8 cellular contexts compared by ENCODE assay signal in genomic region chr10:94362360-94363250, GRCh38. TPM values are rescaled to one million over a fixed set of nuclear protein-coding genes. Genes with fewer than 3 reads are reported as not detected.
A peak's percentile ranks its signal among the peaks of the same experiment; 100 is the strongest.
DNase-seq lines count a peak whose midpoint lies in the region; ATAC-seq, FAIRE-seq and TF ChIP-seq lines count a peak whose summit lies in the region.

NOC3L (minus strand) TSS chr10:94362939; CDS start chr10:94362838, 101 bp downstream.

- peak; percentile 99 for ATAC-seq in GM19351 (IDR thresholded peaks at IDR 0.05; ENCODE audit: unreplicated experiment)
- ATAC-seq in HG03521 (IDR thresholded peaks at IDR 0.05; ENCODE audit: unreplicated experiment) = peak; percentile 99
- peak; percentile 98 for ATAC-seq in HepG2

- peak within 1 kb of the TSS; percentile 80 for H3K4me2 ChIP-seq in HepG2 (ENCODE audit: low read depth, low read length)

- peaks cover 22% of the 10 kb centered on the region for H3K4me1 ChIP-seq in HepG2 (ENCODE audit: insufficient read depth, low read length)

- H3K9me3 ChIP-seq in HepG2 (ENCODE audit: low read length) = no peaks in the 10 kb centered on the region

- H3K27ac ChIP-seq in HepG2 (ENCODE audit: extremely low read length, insufficient read depth, low read length) = peak within 1 kb of the TSS; percentile 57

- DNase-seq in CD1c-positive myeloid dendritic cell (ENCODE audit: extremely low spot score) (peak; percentile 97), NCI-H748 treated with DMSO at 0.1 percent for 48 hours (lab: John Stamatoyannopoulos, UW) (peak; percentile 71), dermis microvascular lymphatic vessel endothelial cell (ENCODE audit: low read depth in 2 of 2) (peak; percentile 91 to 95), HepG2 (ENCODE audit: low spot score) (peak; percentile 93)
- DNase-seq in activated CD4-positive, alpha-beta T cell treated with anti-CD3 and anti-CD28 coated beads, Interleukin-2, amount 50 U/mL, for 4 hours = peak; percentile 94
- DNase-seq in stimulated activated CD4-positive, alpha-beta T cell treated with anti-CD3 and anti-CD28 coated beads, Interleukin-4, amount 100 ng/mL, for 1 hour = peak; percentile 98

- H3K4me3 ChIP-seq in HepG2 (replicated peaks in 1 of 3; ENCODE audit: insufficient read depth in 1 of 3, low read depth in 2 of 3, low read length in 3 of 3) = peak within 1 kb of the TSS; percentile 74 to 92 (median 77)

- no peaks in the 10 kb centered on the region; a peak in 2 of 5 replicates for H3K27me3 ChIP-seq in HepG2 (ENCODE audit: control insufficient read depth in 1 of 2, insufficient read depth in 2 of 2, low read length in 2 of 2)

- peak; percentile 96 for TF ChIP-seq CTCF in HepG2 (CRISPR knock-in tag; IDR thresholded peaks at IDR 0.05)

- intact Hi-C loops in HepG2 (cut with micrococcal nuclease; ENCODE audit: unreplicated experiment) = loop anchor here (1.0 kb wide), 1 partner anchor 40 kb away; the partner anchor contains the start of gene TBC1D12

- peak; percentile 86 to 87 for TF ChIP-seq POLR2A in HepG2 (IDR thresholded peaks at IDR 0.05; ENCODE audit: insufficient read depth in 1 of 2, low read depth in 2 of 2, low read length in 2 of 2)

- H3K36me3 ChIP-seq in HepG2 (replicated peaks in 1 of 2; ENCODE audit: control insufficient read depth in 1 of 2, insufficient read depth in 2 of 2, low read length in 2 of 2) = peaks cover 1 to 12% of the 10 kb centered on the region in 2 experiments; a peak in 3 of 5 replicates

- no peaks in the 10 kb centered on the region for H4K20me1 ChIP-seq in HepG2 (ENCODE audit: insufficient read depth, low read length)

- peak within 1 kb of the TSS; percentile 92 for H2AFZ ChIP-seq in HepG2 (ENCODE audit: low read length)

- 0 out of 4 replicates have a peak, but pooled peaks have one; percentile 30 to 44 for TF ChIP-seq EP300 in HepG2 (IDR thresholded peaks at IDR 0.05; ENCODE audit: low read depth in 2 of 2, low read length in 2 of 2)
- peak; percentile 74 for TF ChIP-seq EP300 in HepG2 (CRISPR knock-in tag; IDR thresholded peaks at IDR 0.05; ENCODE audit: borderline replicate concordance)

- in situ Hi-C loops in HepG2 (cut with HindIII; ENCODE audit: extremely low pct_ligation_motif_present, low pct_unique_long_range_greater_than_20kb) = loop anchor here (5.0 kb wide), 1 partner anchor 40 kb away; the partner anchor contains the start of gene TBC1D12

- H3K9ac ChIP-seq in HepG2 (ENCODE audit: insufficient read depth, low read depth, low read length) = peak within 1 kb of the TSS; percentile 77

- peak; percentile 71; the same call in 1 of the 2 replicates for TF ChIP-seq RAD21 in HepG2 (CRISPR knock-in tag; IDR thresholded peaks at IDR 0.05)

- WGBS in HepG2 (ENCODE audit: low lambda C conversion rate) = 0% methylated on average over 16 of the region's 55 CpGs

- TSS peak; percentile 75 for BruUV-seq in HepG2 (replicated peaks; lab: Mats Ljungman, UMichigan)

- CTCF ChIA-PET in HepG2 (lab: Yijun Ruan, JAX; ENCODE audit: low intra/inter-chr PET ratio, low total read pairs) = no interaction called here

- peak; percentile 92 for FAIRE-seq in HepG2 (lab: Jason Lieb, UNC)

- POLR2A ChIA-PET in HepG2 (lab: Yijun Ruan, JAX) = interaction anchor here (1.7 to 2.5 kb wide), 2 partner anchors 40 to 41 kb away, joined by 8 to 23 read pairs; partner anchors contain the start of gene TBC1D12

- peaks cover 29% of the 10 kb centered on the region for H3K79me2 ChIP-seq in HepG2 (ENCODE audit: insufficient read depth, low read length)

TF ChIP-seq in HepG2, 621 proteins besides CTCF, POLR2A, EP300 and RAD21 (continues in another document):
- TF ChIP-seq ZNF101 (CRISPR knock-in tag; IDR thresholded peaks at IDR 0.05; ENCODE audit: borderline replicate concordance, low read depth) = 0 out of 2 replicates have a peak, but pooled peaks have one; percentile 88
- TF ChIP-seq NRL (CRISPR knock-in tag; IDR thresholded peaks at IDR 0.05; ENCODE audit: borderline replicate concordance) = peak; percentile 94
- no peak for TF ChIP-seq KDM5A (IDR thresholded peaks at IDR 0.05; ENCODE audit: borderline replicate concordance, low read length)
- peak; percentile 89 for TF ChIP-seq MEF2D (CRISPR knock-in tag; IDR thresholded peaks at IDR 0.05)
- TF ChIP-seq NR2C2 (CRISPR knock-in tag; IDR thresholded peaks at IDR 0.05; ENCODE audit: borderline replicate concordance) = peak; percentile 72
- TF ChIP-seq MTF1 (CRISPR knock-in tag; IDR thresholded peaks at IDR 0.05) = peak; percentile 95
- TF ChIP-seq ATF4 (CRISPR knock-in tag; IDR thresholded peaks at IDR 0.05) = peak in 1 of 2 experiments; percentile 78; a peak in 2 of 4 replicates
- peak; percentile 98; the same call in 1 of the 2 replicates for TF ChIP-seq ZNF558 (CRISPR knock-in tag; IDR thresholded peaks at IDR 0.05; ENCODE audit: borderline replicate concordance)
- TF ChIP-seq KAT2B (IDR thresholded peaks at IDR 0.05; ENCODE audit: borderline replicate concordance, low read depth, low read length) = no peak
- TF ChIP-seq MEIS2 (CRISPR knock-in tag; IDR thresholded peaks at IDR 0.05) = peak; percentile 90
- peak; percentile 100 for TF ChIP-seq ZNF687 (CRISPR knock-in tag; IDR thresholded peaks at IDR 0.05)

RNA-seq across cellular contexts. Expression of gene NOC3L, which starts in this region (rescaled TPM):
- 16.3 and 19.1 TPM in 2 replicates for total RNA-seq in dermis microvascular lymphatic vessel endothelial cell
- 36.6 and 51.6 TPM in 2 replicates for total RNA-seq in HepG2 (2016; rRNA removed; fragmentation: Illumina TruSeq; extraction: Trizol)
- total RNA-seq in HepG2 (2016; cell fraction: cytosol; rRNA removed; fragmentation: Illumina TruSeq; extraction: Trizol; ENCODE audit: low read depth) = 3.3 and 5.6 TPM in 2 replicates
- total RNA-seq in HepG2 (2016; cell fraction: insoluble cytoplasmic fraction; rRNA removed; fragmentation: Illumina TruSeq; extraction: Trizol) = 37.9 and 52.0 TPM in 2 replicates
- total RNA-seq in HepG2 (2016; cell fraction: membrane; rRNA removed; fragmentation: Illumina TruSeq; extraction: Trizol) = 10.3 and 13.4 TPM in 2 replicates
- total RNA-seq in HepG2 (2016; cell fraction: nucleus; rRNA removed; fragmentation: Illumina TruSeq; extraction: Trizol) = 43.7 and 47.1 TPM in 2 replicates
- 7.6 and 7.8 TPM in 2 replicates for polyA plus RNA-seq in HepG2 (2011; rRNA removed)
- 2.6 and 4.6 TPM in 2 replicates for polyA plus RNA-seq in HepG2 (2011; cell fraction: cytosol; rRNA removed)
- 6.8 and 10.5 TPM in 2 replicates for polyA plus RNA-seq in HepG2 (2011; cell fraction: nucleus; rRNA removed)
- polyA plus RNA-seq in HepG2 (2012) = 11.7 and 12.3 TPM in 2 replicates
- 0.78 TPM in 2 replicates for polyA plus RNA-seq in HepG2 (2016; cell fraction: cytosol; fragmentation: Illumina TruSeq; extraction: Trizol; ENCODE audit: low read depth)
- polyA plus RNA-seq in HepG2 (2016; cell fraction: insoluble cytoplasmic fraction; fragmentation: Illumina TruSeq; extraction: Trizol; ENCODE audit: low read depth) = 24.0 and 26.8 TPM in 2 replicates
- polyA plus RNA-seq in HepG2 (2016; cell fraction: membrane; fragmentation: Illumina TruSeq; extraction: Trizol; ENCODE audit: low read depth) = 3.0 and 3.5 TPM in 2 replicates
- 31.8 and 34.0 TPM in 2 replicates for polyA plus RNA-seq in HepG2 (2016; cell fraction: nucleus; fragmentation: Illumina TruSeq; extraction: Trizol; ENCODE audit: insufficient read depth, low read depth)
- polyA minus RNA-seq in HepG2 (2011; rRNA and poly(A)+ RNA removed; ENCODE audit: low replicate concordance) = 7.5 and 18.8 TPM in 2 replicates
- polyA minus RNA-seq in HepG2 (2011; cell fraction: cytosol; rRNA and poly(A)+ RNA removed) = 5.9 and 7.6 TPM in 2 replicates
- polyA minus RNA-seq in HepG2 (2011; cell fraction: nucleus; rRNA and poly(A)+ RNA removed) = 42.9 and 44.5 TPM in 2 replicates

Comparison
In these comparisons a context has a peak if more than half of its experiments do, and no peak if none do; other contexts are left out.
1. Peak in every context shown above with its lines: DNase-seq, ATAC-seq, H3K4me3 ChIP-seq and H3K27ac ChIP-seq.